ENCODE assay signal across 8 cellular contexts in the genomic region with DNA sequence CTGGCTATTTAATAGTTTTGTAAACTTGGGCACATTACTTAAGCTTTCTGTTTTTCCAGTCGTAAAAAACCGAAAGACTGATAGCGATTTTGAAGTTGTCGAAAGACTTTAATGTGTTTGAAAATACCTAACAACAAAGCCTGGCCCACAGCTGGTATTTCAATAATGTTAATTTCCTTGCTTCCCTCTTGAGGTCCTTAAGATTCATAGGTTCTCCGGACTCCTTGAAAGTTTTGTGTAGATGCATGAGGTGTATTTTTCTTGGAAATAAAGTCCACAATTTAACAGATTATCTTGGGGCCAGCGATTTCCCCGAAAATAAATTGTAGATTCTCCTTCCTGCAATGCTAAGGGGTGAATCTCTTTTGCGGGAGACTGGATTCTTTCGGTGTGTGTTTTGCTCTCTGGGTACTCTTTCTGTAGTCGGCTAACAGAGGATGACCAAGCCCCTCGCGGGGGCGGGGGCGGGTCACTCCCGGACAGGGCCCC. TPM values are rescaled to one million over a fixed set of nuclear protein-coding genes. Genes with fewer than 3 reads are reported as not detected.
DNase-seq lines count a peak whose midpoint lies in the region; ATAC-seq, FAIRE-seq and TF ChIP-seq lines count a peak whose summit lies in the region.

No MANE protein-coding gene starts in this region.

- peak overlapping the region; percentile 92 for H3K4me2 ChIP-seq in skeletal muscle satellite cell (ENCODE audit: low read length)

- no peaks in the 10 kb centered on the region for H3K9me3 ChIP-seq in skeletal muscle satellite cell (replicated peaks; ENCODE audit: low read length)

- H3K36me3 ChIP-seq in skeletal muscle satellite cell (ENCODE audit: insufficient read depth, low read length), result peaks cover 21% of the 10 kb centered on the region

- ATAC-seq in GM18498 (IDR thresholded peaks at IDR 0.05; ENCODE audit: unreplicated experiment), result no peak
- ATAC-seq in GM18868 (IDR thresholded peaks at IDR 0.05; ENCODE audit: unreplicated experiment), result no peak

- H3K9ac ChIP-seq in skeletal muscle satellite cell (ENCODE audit: low read depth, low read length), result peak overlapping the region; percentile 78

- TF ChIP-seq CTCF in WI38 (IDR thresholded peaks at IDR 0.05; ENCODE audit: low read depth, low read length), result no peak

- FAIRE-seq in GM18507 (lab: Jason Lieb, UNC), result peak; percentile 18
- FAIRE-seq in HTR-8/SVneo (lab: Jason Lieb, UNC), result no peak

- no peak for DNase-seq in GM18507 (ENCODE audit: extremely low spot score, insufficient read length, low read depth)
- peak; percentile 13 for DNase-seq in foreskin melanocyte
- DNase-seq in NCI-H1694 (lab: John Stamatoyannopoulos, UW), result no peak
- DNase-seq in HTR-8/SVneo (ENCODE audit: insufficient read length, low spot score), result no peak

- H3K4me3 ChIP-seq in WI38 (ENCODE audit: low read depth, low read length) (peak overlapping the region; percentile 95), skeletal muscle satellite cell (ENCODE audit: low read length) (peak overlapping the region; percentile 72)

- peaks cover 25% of the 10 kb centered on the region for H3K4me1 ChIP-seq in skeletal muscle satellite cell (ENCODE audit: control insufficient read depth, insufficient read depth, low read length)

- no peaks in the 10 kb centered on the region for H3K27me3 ChIP-seq in skeletal muscle satellite cell (ENCODE audit: control insufficient read depth, insufficient read depth, low read length)

RNA-seq across cellular contexts. Expression of a gene that starts 0.7 kb away (rescaled TPM):
- 49.2 and 51.1 TPM in 2 replicates for total RNA-seq in skeletal muscle satellite cell (2012; rRNA removed)
